In the genomic region with DNA sequence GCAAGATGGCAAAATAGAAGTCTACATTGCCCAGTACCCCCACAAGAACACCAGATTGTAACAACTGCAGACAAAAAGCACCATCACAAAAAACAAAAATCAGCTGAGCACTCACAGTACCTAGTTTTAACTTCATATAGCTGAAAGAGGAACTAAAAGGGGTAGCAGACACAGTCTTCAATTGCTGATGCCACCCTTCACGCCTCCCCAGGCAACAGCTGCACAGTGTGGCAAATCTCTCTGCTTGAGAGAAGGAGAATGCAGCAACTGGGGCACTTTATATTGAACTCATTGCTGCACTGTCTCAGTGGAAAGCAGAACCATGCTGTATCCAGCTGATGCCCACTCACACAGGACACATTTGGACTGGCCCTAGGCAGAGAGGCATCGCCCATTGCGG, we compare ENCODE assay signal across 22 cellular contexts.
"Had no signal": no experiment of that assay in that cellular context is flagged by ENCODE, and none has a peak within 500 bp of the region (broad histone marks: within the 10 kb centered on the region; RNA-seq: fewer than 3 reads in every experiment).

No MANE protein-coding gene starts in this region.

- H3K9me3 ChIP-seq: body of pancreas, lower lobe of right lung, prostate gland, right atrium auricular region, upper lobe of right lung had no signal

- H3K27me3 ChIP-seq: body of pancreas, cardiac muscle cell, right atrium auricular region, upper lobe of right lung had no signal

- DNase-seq: activated CD4-positive, alpha-beta T cell treated with anti-CD3 and anti-CD28 coated beads for 4 hours; activated CD4-positive, alpha-beta T cell treated with anti-CD3 and anti-CD28 coated beads, Interleukin-2, amount 50 U/mL, for 48 hours; activated CD4-positive, CD25-positive, alpha-beta regulatory T cell; activated CD8-positive, alpha-beta memory T cell treated with anti-CD3 and anti-CD28 coated beads, Interleukin-2, amount 50 U/mL, for 48 hours; activated gamma-delta T cell; activated naive CD4-positive, alpha-beta T cell treated with anti-CD3 and anti-CD28 coated beads, Interleukin-2, amount 50 U/mL, for 16 hours; activated naive CD8-positive, alpha-beta T cell treated with anti-CD3 and anti-CD28 coated beads, Interleukin-2, amount 50 U/mL, for 24 hours; activated T-cell treated with anti-CD3 and anti-CD28 coated beads, Interleukin-2, amount 50 U/mL, for 72 hours; body of pancreas; cortex of kidney; lower lobe of right lung; mesendoderm; naive thymus-derived CD8-positive, alpha-beta T cell; stimulated activated CD4-positive, alpha-beta T cell treated with anti-CD3 and anti-CD28 coated beads, Interleukin-4, amount 100 ng/mL, for 4 hours; stimulated activated naive CD8-positive, alpha-beta T cell treated with anti-CD3 and anti-CD28 coated beads, Interleukin-15, Interleukin-2, amounts not matched to agents 100 U/mL and 50 U/mL, for 24 hours; T1000 had no signal

- H3K36me3 ChIP-seq: cardiac muscle cell, lower lobe of right lung, prostate gland, right atrium auricular region, upper lobe of right lung had no signal

- ATAC-seq: activated naive CD8-positive, alpha-beta T cell treated with anti-CD3 and anti-CD28 coated beads, Interleukin-2, amount 50 U/mL, for 24 hours; activated T-cell treated with anti-CD3 and anti-CD28 coated beads, Interleukin-2, amount 50 U/mL, for 72 hours; body of pancreas; left lobe of liver; naive thymus-derived CD8-positive, alpha-beta T cell; stimulated activated naive CD8-positive, alpha-beta T cell treated with anti-CD3 and anti-CD28 coated beads, Interleukin-15, Interleukin-2, amounts not matched to agents 100 U/mL and 50 U/mL, for 24 hours had no signal

- H3K4me1 ChIP-seq: body of pancreas, lower lobe of right lung, prostate gland, right atrium auricular region, upper lobe of right lung had no signal

- H3K27ac ChIP-seq: body of pancreas, cardiac muscle cell, epithelial cell of prostate, lower lobe of right lung, prostate gland, right atrium auricular region, upper lobe of right lung had no signal

- H3K4me3 ChIP-seq: body of pancreas, cardiac muscle cell, lower lobe of right lung, prostate gland, right atrium auricular region, upper lobe of right lung had no signal
